Comparison of ENCODE assay signal across 21 cellular contexts in genomic region chr11:93031386-93031785, GRCh38.
DNase-seq lines count a peak whose midpoint lies in the region; ATAC-seq and TF ChIP-seq lines count a peak whose summit lies in the region.
"Had no signal": no experiment of that assay in that cellular context is flagged by ENCODE, and none has a peak within 500 bp of the region (broad histone marks: within the 10 kb centered on the region; RNA-seq: fewer than 3 reads in every experiment).

No MANE protein-coding gene starts in this region.

- POLR2A ChIA-PET in activated CD4-positive, alpha-beta T cell treated with anti-CD3 and anti-CD28 coated beads for 36 hours (lab: Charles Lee), result interaction anchor here (0.9 kb wide), 1 partner anchor 69 kb away, joined by 9 read pairs; no protein-coding TSS in a partner anchor

- intact Hi-C loops in activated CD4-positive, alpha-beta T cell treated with anti-CD3 and anti-CD28 coated beads for 36 hours (cut with DNase I, micrococcal nuclease), result loop anchor here in 1 of 2 experiments (2.0 kb wide), 1 partner anchor 23 kb away; no protein-coding TSS in a partner anchor
- intact Hi-C loops in colonic mucosa (cut with DNase I), result no loop called here

- H3K27me3 Mint-ChIP-seq in activated CD4-positive, alpha-beta T cell treated with anti-CD3 and anti-CD28 coated beads for 36 hours, result peaks cover 7% of the 10 kb centered on the region
- peaks cover 12% of the 10 kb centered on the region for H3K27me3 Mint-ChIP-seq in activated T-helper 17 cell treated with anti-CD3 and anti-CD28 coated beads, Interleukin-2, amount 50 U/mL, for 72 hours
- H3K27me3 Mint-ChIP-seq: activated CD8-positive, alpha-beta memory T cell treated with anti-CD3 and anti-CD28 coated beads, Interleukin-2, amount 10 ng/mL, durations not matched to agents 7 days and 5 days; CD4-positive, alpha-beta T cell had no signal

- no peak for TF ChIP-seq CTCF in colonic mucosa (IDR thresholded peaks at IDR 0.05)

- peaks cover 4% of the 10 kb centered on the region for H3K4me1 Mint-ChIP-seq in activated CD4-positive, alpha-beta T cell treated with anti-CD3 and anti-CD28 coated beads for 36 hours
- H3K4me1 Mint-ChIP-seq in activated T-helper 17 cell treated with anti-CD3 and anti-CD28 coated beads, Interleukin-2, amount 50 U/mL, for 72 hours, result peaks cover 5% of the 10 kb centered on the region
- H3K4me1 Mint-ChIP-seq: activated CD8-positive, alpha-beta memory T cell treated with anti-CD3 and anti-CD28 coated beads, Interleukin-2, amount 10 ng/mL, durations not matched to agents 7 days and 5 days had no signal

- no peak overlapping the region for H3K9ac ChIP-seq in colonic mucosa (ENCODE audit: low read depth in 2 of 2, low read length in 2 of 2)

- peaks cover 2% of the 10 kb centered on the region for H3K9me3 Mint-ChIP-seq in activated CD4-positive, alpha-beta T cell treated with anti-CD3 and anti-CD28 coated beads for 36 hours (ENCODE audit: low read depth)
- no peaks in the 10 kb centered on the region for H3K9me3 Mint-ChIP-seq in activated T-helper 17 cell treated with anti-CD3 and anti-CD28 coated beads, Interleukin-2, amount 50 U/mL, for 72 hours
- H3K9me3 Mint-ChIP-seq: CD4-positive, alpha-beta T cell had no signal

- DNase-seq in activated CD4-positive, alpha-beta T cell treated with anti-CD3 and anti-CD28 coated beads for 36 hours, result peak; percentile 34
- no peak for DNase-seq in activated CD4-positive, alpha-beta T cell treated with anti-CD3 and anti-CD28 coated beads for 48 hours
- DNase-seq in glomerular visceral epithelial cell (ENCODE audit: extremely low spot score), result peak; percentile 38
- peak; percentile 85 for DNase-seq in skeletal muscle cell (ENCODE audit: low read depth)
- DNase-seq in colonic mucosa, result no peak
- no peak for DNase-seq in NCI-H1105 (lab: John Stamatoyannopoulos, UW)
- DNase-seq: 8988T; activated CD8-positive, alpha-beta memory T cell treated with anti-CD3 and anti-CD28 coated beads, Interleukin-2, amount 10 ng/mL, durations not matched to agents 7 days and 5 days; activated naive CD4-positive, alpha-beta T cell; CD4-positive, alpha-beta T cell; glutamatergic neuron; Karpas-422; NCI-H187; NCI-H526 treated with DMSO at 0.1 percent for 48 hours; retina; stimulated activated CD4-positive, alpha-beta T cell treated with anti-CD3 and anti-CD28 coated beads, Interleukin-2, amount 100 ng/mL, for 24 hours; WERI-Rb-1 had no signal

- no peaks in the 10 kb centered on the region for H3K36me3 Mint-ChIP-seq in activated CD4-positive, alpha-beta T cell treated with anti-CD3 and anti-CD28 coated beads for 36 hours (ENCODE audit: low read depth)
- H3K36me3 Mint-ChIP-seq in activated T-helper 17 cell treated with anti-CD3 and anti-CD28 coated beads, Interleukin-2, amount 50 U/mL, for 72 hours (ENCODE audit: low read depth), result no peaks in the 10 kb centered on the region
- H3K36me3 Mint-ChIP-seq: activated CD8-positive, alpha-beta memory T cell treated with anti-CD3 and anti-CD28 coated beads, Interleukin-2, amount 10 ng/mL, durations not matched to agents 7 days and 5 days had no signal

- H3K9me3 ChIP-seq in colonic mucosa, result no peaks in the 10 kb centered on the region

- H3K27ac ChIP-seq in colonic mucosa, result no peak overlapping the region
- H3K27ac ChIP-seq: cardiac muscle cell, WERI-Rb-1 had no signal

- no peaks in the 10 kb centered on the region for H3K27me3 ChIP-seq in colonic mucosa
- H3K27me3 ChIP-seq: cardiac muscle cell had no signal

- CTCF ChIA-PET in activated CD4-positive, alpha-beta T cell treated with anti-CD3 and anti-CD28 coated beads for 36 hours (lab: Charles Lee), result no interaction called here

- H3K4me3 ChIP-seq in skeletal muscle cell (ENCODE audit: low read depth, low read length), result no peak overlapping the region
- H3K4me3 ChIP-seq in colonic mucosa, result no peak overlapping the region
- H3K4me3 ChIP-seq: cardiac muscle cell had no signal

- ATAC-seq in activated CD4-positive, alpha-beta T cell treated with anti-CD3 and anti-CD28 coated beads for 36 hours, result peak; percentile 49
- ATAC-seq in activated T-helper 17 cell treated with anti-CD3 and anti-CD28 coated beads, Interleukin-2, amount 50 U/mL, for 72 hours (replicated peaks), result peak; percentile 66
- ATAC-seq in GM19351 (IDR thresholded peaks at IDR 0.05; ENCODE audit: unreplicated experiment), result no peak
- ATAC-seq: activated CD8-positive, alpha-beta memory T cell treated with anti-CD3 and anti-CD28 coated beads, Interleukin-2, amount 10 ng/mL, durations not matched to agents 7 days and 5 days; left lobe of liver had no signal

- no peak overlapping the region for H3K4me3 Mint-ChIP-seq in activated CD4-positive, alpha-beta T cell treated with anti-CD3 and anti-CD28 coated beads for 36 hours
- H3K4me3 Mint-ChIP-seq in activated T-helper 17 cell treated with anti-CD3 and anti-CD28 coated beads, Interleukin-2, amount 50 U/mL, for 72 hours, result peak overlapping the region; percentile 63
- H3K4me3 Mint-ChIP-seq: activated CD8-positive, alpha-beta memory T cell treated with anti-CD3 and anti-CD28 coated beads, Interleukin-2, amount 10 ng/mL, durations not matched to agents 7 days and 5 days; CD4-positive, alpha-beta T cell had no signal

- H3K4me1 ChIP-seq in colonic mucosa, result no peaks in the 10 kb centered on the region

- peak overlapping the region; percentile 49 for H3K27ac Mint-ChIP-seq in activated CD4-positive, alpha-beta T cell treated with anti-CD3 and anti-CD28 coated beads for 36 hours
- peak overlapping the region; percentile 67 for H3K27ac Mint-ChIP-seq in activated T-helper 17 cell treated with anti-CD3 and anti-CD28 coated beads, Interleukin-2, amount 50 U/mL, for 72 hours
- H3K27ac Mint-ChIP-seq: activated CD8-positive, alpha-beta memory T cell treated with anti-CD3 and anti-CD28 coated beads, Interleukin-2, amount 10 ng/mL, durations not matched to agents 7 days and 5 days; CD4-positive, alpha-beta T cell had no signal

- H3K36me3 ChIP-seq in colonic mucosa, result no peaks in the 10 kb centered on the region
- H3K36me3 ChIP-seq: cardiac muscle cell, WERI-Rb-1 had no signal

Comparison
In these comparisons a context has a peak if more than half of its experiments do, and no peak if none do; other contexts are left out.
1. DNase-seq: peak in activated CD4-positive, alpha-beta T cell treated with anti-CD3 and anti-CD28 coated beads for 36 hours (single experiment), glomerular visceral epithelial cell (single experiment) and skeletal muscle cell (single experiment); none in activated CD4-positive, alpha-beta T cell treated with anti-CD3 and anti-CD28 coated beads for 48 hours (single experiment), colonic mucosa (single experiment) and NCI-H1105 (single experiment).